8 cellular contexts compared by ENCODE assay signal in the genomic region with DNA sequence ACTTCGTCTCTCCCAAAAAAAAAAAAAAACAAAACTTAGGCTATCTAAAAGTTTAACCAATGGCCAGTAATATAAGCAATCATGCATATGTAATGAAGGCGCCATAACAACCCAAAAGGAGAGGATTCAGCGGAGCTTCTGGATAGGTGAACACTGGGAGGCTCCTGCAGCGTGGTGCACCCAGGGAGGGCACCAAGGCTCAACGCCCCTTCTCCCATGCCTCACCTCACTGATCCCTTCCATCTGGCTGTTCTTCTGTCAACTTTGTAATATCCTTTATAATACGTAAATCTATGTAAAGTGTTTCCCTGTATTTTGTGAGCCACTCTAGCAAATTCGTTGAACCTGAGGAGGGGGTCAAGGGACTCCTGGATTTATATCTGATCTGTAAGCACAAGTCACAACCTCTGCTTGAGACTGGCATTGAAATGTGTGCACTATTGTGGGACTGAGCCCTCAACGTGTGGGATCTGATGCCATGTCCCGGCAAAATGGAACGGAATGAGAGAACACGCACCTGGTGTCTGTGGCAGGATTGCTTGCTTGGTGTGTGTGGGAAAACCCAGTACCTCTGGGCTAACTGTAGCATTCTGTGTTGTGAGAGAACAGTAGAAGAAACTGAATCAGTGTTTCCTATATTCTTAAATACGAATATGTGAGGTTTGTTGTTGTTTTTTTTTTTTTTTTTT. TPM values are rescaled to one million over a fixed set of nuclear protein-coding genes. Genes with fewer than 3 reads are reported as not detected.
DNase-seq lines count a peak whose midpoint lies in the region; ATAC-seq and TF ChIP-seq lines count a peak whose summit lies in the region.

No MANE protein-coding gene starts in this region.

- no peak overlapping the region for H2AFZ ChIP-seq in ACC112 (ENCODE audit: low read length, unreplicated experiment)

- no peaks in the 10 kb centered on the region for H3K36me3 Mint-ChIP-seq in natural killer cell

- ATAC-seq in HG02642 (IDR thresholded peaks at IDR 0.05; ENCODE audit: poor library complexity, unreplicated experiment) (peak; percentile 6), natural killer cell (no peak)

- H3K79me2 ChIP-seq in ACC112 (ENCODE audit: control insufficient read depth, insufficient read depth, low read length, unreplicated experiment), result peaks cover 2% of the 10 kb centered on the region

- peak overlapping the region; percentile 94 to 95 for H3K27ac Mint-ChIP-seq in natural killer cell

- no peak overlapping the region for H3K27ac ChIP-seq in ACC112 (ENCODE audit: low read depth, low read length)

- peak; percentile 11 for DNase-seq in cerebellum (ENCODE audit: low spot score)
- no peak for DNase-seq in natural killer cell
- DNase-seq in superior temporal gyrus (ENCODE audit: extremely low spot score), result no peak
- DNase-seq in NCI-H1694 treated with DMSO at 0.1 percent for 48 hours (lab: John Stamatoyannopoulos, UW), result no peak
- DNase-seq in GM10266 (ENCODE audit: extremely low spot score), result no peak
- no peak for DNase-seq in germinal center (ENCODE audit: low spot score)

- H3K9me3 Mint-ChIP-seq in natural killer cell, result peaks cover 0 to 2% of the 10 kb centered on the region in 2 donors

- no peaks in the 10 kb centered on the region for H3K27me3 Mint-ChIP-seq in natural killer cell (ENCODE audit: low read depth in 2 of 2)

- peak overlapping the region; percentile 97 for H3K4me3 ChIP-seq in ACC112 (ENCODE audit: low read depth, low read length)

- no peaks in the 10 kb centered on the region for H3K27me3 ChIP-seq in ACC112 (ENCODE audit: insufficient read depth, low read length)

- H3K4me1 ChIP-seq in ACC112 (ENCODE audit: control insufficient read depth, insufficient read depth, low read length, unreplicated experiment), result peaks cover 5% of the 10 kb centered on the region

- TF ChIP-seq CTCF in natural killer cell (IDR thresholded peaks at IDR 0.05) (no peak), GM10266 (IDR thresholded peaks at IDR 0.05; ENCODE audit: control insufficient read depth, insufficient read depth, low read depth, missing control alignments) (no peak)

- peak overlapping the region; percentile 70 for H3K4me3 Mint-ChIP-seq in natural killer cell

- H3K4me1 Mint-ChIP-seq in natural killer cell, result peaks cover 29 to 39% of the 10 kb centered on the region in 2 donors

- intact Hi-C loops in natural killer cell (cut with micrococcal nuclease), result loop anchor here (1.0 to 10.0 kb wide), 5 partner anchors 35 to 319 kb away; a partner anchor contains a TSS

- H3K36me3 ChIP-seq in ACC112 (ENCODE audit: insufficient read depth, low read length), result no peaks in the 10 kb centered on the region

RNA-seq across cellular contexts. Expression of a gene that starts 0.5 kb away (rescaled TPM):
- total RNA-seq in cerebellum (7.2 TPM), natural killer cell (1 to 10 TPM; 3.4 to 5.3 (median 4.9) TPM)

RNA-seq across cellular contexts. Expression of a gene that starts 34.8 kb away (rescaled TPM):
- total RNA-seq in cerebellum, result 22.7 TPM
- 1 to 10 TPM; 5.8 to 10.0 (median 9.2) TPM for total RNA-seq in natural killer cell
